ENCODE assay signal across 8 cellular contexts in the genomic region with DNA sequence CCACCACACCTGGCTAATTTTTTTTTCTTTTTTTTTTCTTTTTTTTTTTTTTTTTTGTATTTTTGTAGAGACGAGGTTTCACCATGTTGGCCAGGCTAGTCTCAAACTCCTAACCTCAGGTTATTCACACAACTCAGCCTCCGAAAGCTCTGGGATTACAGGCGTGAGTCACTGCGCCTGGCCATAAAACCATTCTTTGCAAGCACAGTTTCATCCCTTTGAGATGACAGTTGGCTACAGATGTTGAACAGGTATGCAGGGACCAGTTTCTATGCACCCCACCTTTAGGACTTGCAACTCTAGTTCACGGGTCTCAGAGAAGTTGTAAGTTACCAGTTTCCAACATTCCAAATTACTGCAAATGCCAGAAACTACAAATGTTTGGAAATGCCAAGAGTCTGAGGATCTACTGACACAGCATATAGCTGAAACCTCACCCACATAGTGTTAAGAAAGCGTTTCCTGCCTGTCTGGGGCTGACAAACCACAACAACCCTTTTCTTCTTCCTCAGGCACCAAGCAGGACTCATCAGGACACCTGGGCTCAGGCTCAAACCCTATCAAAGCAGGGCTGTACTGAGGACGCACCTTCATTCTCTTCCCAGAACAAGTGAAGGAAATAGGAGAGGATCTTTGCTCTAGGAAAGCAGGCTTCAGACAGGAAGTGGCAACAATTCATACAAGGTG. TPM values are rescaled to one million over a fixed set of nuclear protein-coding genes. Genes with fewer than 3 reads are reported as not detected.
DNase-seq lines count a peak whose midpoint lies in the region; ATAC-seq and TF ChIP-seq lines count a peak whose summit lies in the region.

No MANE protein-coding gene starts in this region.

- peak; percentile 75 for DNase-seq in natural killer cell treated with Interleukin-12 subunit alpha and Interleukin-12 subunit beta and Interleukin-15 and Interleukin-18, amount 100 ng/mL, for 72 hours (ENCODE audit: low spot score)
- DNase-seq in WTC11 (ENCODE audit: low spot score), result no peak
- no peak for DNase-seq in DMS153 treated with DMSO at 0.1 percent for 48 hours (lab: John Stamatoyannopoulos, UW; ENCODE audit: unreplicated experiment)
- DNase-seq in amniotic stem cell (lab: John Stamatoyannopoulos, UW), result no peak

- POLR2A ChIA-PET in WTC11 (lab: Charles Lee), result no interaction called here

- no peak overlapping the region for H2AFZ ChIP-seq in OCI-LY3 (ENCODE audit: low read depth, low read length)

- H3K36me3 ChIP-seq in OCI-LY3 (replicated peaks; ENCODE audit: low read depth, low read length), result peaks cover 2% of the 10 kb centered on the region

- no peaks in the 10 kb centered on the region for H3K9me3 Mint-ChIP-seq in activated naive CD4-positive, alpha-beta T cell treated with anti-CD3 and anti-CD28 coated beads, Interleukin-2, amount 50 U/mL, for 24 hours
- H3K9me3 Mint-ChIP-seq in natural killer cell treated with Interleukin-12 subunit alpha and Interleukin-12 subunit beta and Interleukin-15 and Interleukin-18, amount 100 ng/mL, for 72 hours, result no peaks in the 10 kb centered on the region
- H3K9me3 Mint-ChIP-seq in WTC11, result no peaks in the 10 kb centered on the region

- H3K4me1 ChIP-seq in OCI-LY3 (ENCODE audit: low read length), result peaks cover 54% of the 10 kb centered on the region

- H3K27me3 Mint-ChIP-seq in activated naive CD4-positive, alpha-beta T cell treated with anti-CD3 and anti-CD28 coated beads, Interleukin-2, amount 50 U/mL, for 24 hours, result no peaks in the 10 kb centered on the region
- H3K27me3 Mint-ChIP-seq in natural killer cell treated with Interleukin-12 subunit alpha and Interleukin-12 subunit beta and Interleukin-15 and Interleukin-18, amount 100 ng/mL, for 72 hours, result no peaks in the 10 kb centered on the region
- no peaks in the 10 kb centered on the region for H3K27me3 Mint-ChIP-seq in WTC11 (ENCODE audit: low read depth)

- peak; percentile 47 for ATAC-seq in GM18520 (IDR thresholded peaks at IDR 0.05; ENCODE audit: unreplicated experiment)
- peak; percentile 72 for ATAC-seq in HG02798 (IDR thresholded peaks at IDR 0.05; ENCODE audit: poor library complexity, unreplicated experiment)
- ATAC-seq in natural killer cell treated with Interleukin-12 subunit alpha and Interleukin-12 subunit beta and Interleukin-15 and Interleukin-18, amount 100 ng/mL, for 72 hours, result peak; percentile 88
- no peak for ATAC-seq in WTC11

- no peaks in the 10 kb centered on the region for H3K36me3 Mint-ChIP-seq in activated naive CD4-positive, alpha-beta T cell treated with anti-CD3 and anti-CD28 coated beads, Interleukin-2, amount 50 U/mL, for 24 hours
- H3K36me3 Mint-ChIP-seq in natural killer cell treated with Interleukin-12 subunit alpha and Interleukin-12 subunit beta and Interleukin-15 and Interleukin-18, amount 100 ng/mL, for 72 hours, result no peaks in the 10 kb centered on the region
- H3K36me3 Mint-ChIP-seq in WTC11, result no peaks in the 10 kb centered on the region

- H4K20me1 ChIP-seq in OCI-LY3 (ENCODE audit: insufficient read depth, low read length), result no peaks in the 10 kb centered on the region

- no peak overlapping the region; the same call in 1 of the 2 replicates for H3K4me2 ChIP-seq in OCI-LY3 (ENCODE audit: low read length)

- H3K4me3 Mint-ChIP-seq in activated naive CD4-positive, alpha-beta T cell treated with anti-CD3 and anti-CD28 coated beads, Interleukin-2, amount 50 U/mL, for 24 hours, result peak overlapping the region; percentile 40
- H3K4me3 Mint-ChIP-seq in natural killer cell treated with Interleukin-12 subunit alpha and Interleukin-12 subunit beta and Interleukin-15 and Interleukin-18, amount 100 ng/mL, for 72 hours, result peak overlapping the region; percentile 44
- no peak overlapping the region for H3K4me3 Mint-ChIP-seq in WTC11

- CTCF ChIA-PET in WTC11 (lab: Charles Lee), result no interaction called here

- peak overlapping the region; percentile 17; the same call in 1 of the 2 replicates for H3K27ac ChIP-seq in OCI-LY3 (ENCODE audit: low read length)

- H3K79me2 ChIP-seq in OCI-LY3 (ENCODE audit: low read length), result peaks cover 11% of the 10 kb centered on the region

- H3K4me1 Mint-ChIP-seq in activated naive CD4-positive, alpha-beta T cell treated with anti-CD3 and anti-CD28 coated beads, Interleukin-2, amount 50 U/mL, for 24 hours, result peaks cover 57% of the 10 kb centered on the region
- peaks cover 53 to 63% of the 10 kb centered on the region in 2 donors for H3K4me1 Mint-ChIP-seq in natural killer cell treated with Interleukin-12 subunit alpha and Interleukin-12 subunit beta and Interleukin-15 and Interleukin-18, amount 100 ng/mL, for 72 hours (ENCODE audit: low read depth in 2 of 2)
- H3K4me1 Mint-ChIP-seq in WTC11, result peaks cover 34% of the 10 kb centered on the region

- H3K4me3 ChIP-seq in OCI-LY3 (ENCODE audit: low read length), result no peak overlapping the region

- H3K27me3 ChIP-seq in OCI-LY3 (ENCODE audit: low read depth, low read length), result no peaks in the 10 kb centered on the region

- no peak overlapping the region for H3K9ac ChIP-seq in OCI-LY3 (ENCODE audit: low read length)

- TF ChIP-seq CTCF in OCI-LY3 (IDR thresholded peaks at IDR 0.05; ENCODE audit: low read depth, low read length) (no peak), WTC11 (IDR thresholded peaks at IDR 0.05) (no peak)

- no peaks in the 10 kb centered on the region for H3K9me3 ChIP-seq in OCI-LY3 (ENCODE audit: insufficient read depth, low read length)

- peak overlapping the region; percentile 14 for H3K27ac Mint-ChIP-seq in activated naive CD4-positive, alpha-beta T cell treated with anti-CD3 and anti-CD28 coated beads, Interleukin-2, amount 50 U/mL, for 24 hours
- H3K27ac Mint-ChIP-seq in natural killer cell treated with Interleukin-12 subunit alpha and Interleukin-12 subunit beta and Interleukin-15 and Interleukin-18, amount 100 ng/mL, for 72 hours, result peak overlapping the region; percentile 68 to 88
- no peak overlapping the region for H3K27ac Mint-ChIP-seq in WTC11

TF ChIP-seq in WTC11, 78 proteins besides CTCF, POLR2A, EP300 and RAD21:
- TF ChIP-seq ZNF317 (CRISPR knock-in tag; IDR thresholded peaks at IDR 0.05; ENCODE audit: borderline replicate concordance, low read depth), result no peak
- no peak for TF ChIP-seq SP1 (CRISPR knock-in tag; conservative IDR thresholded peaks at IDR 0.05)
- no peak for TF ChIP-seq FOXP1 (CRISPR knock-in tag; IDR thresholded peaks at IDR 0.05; ENCODE audit: borderline replicate concordance)
- TF ChIP-seq ZNF121 (CRISPR knock-in tag; IDR thresholded peaks at IDR 0.05), result no peak
- no peak for TF ChIP-seq GTF2I (CRISPR knock-in tag; conservative IDR thresholded peaks at IDR 0.05)
- TF ChIP-seq GABPB1 (CRISPR knock-in tag; IDR thresholded peaks at IDR 0.05), result no peak
- TF ChIP-seq NFATC4 (CRISPR knock-in tag; IDR thresholded peaks at IDR 0.05), result no peak
- no peak for TF ChIP-seq ZBTB21 (CRISPR knock-in tag; IDR thresholded peaks at IDR 0.05; ENCODE audit: borderline replicate concordance)
- TF ChIP-seq ATF1 (CRISPR knock-in tag; IDR thresholded peaks at IDR 0.05), result no peak
- TF ChIP-seq NFE2L1 (CRISPR knock-in tag; IDR thresholded peaks at IDR 0.05), result no peak
- TF ChIP-seq ZNF263 (CRISPR knock-in tag; IDR thresholded peaks at IDR 0.05; ENCODE audit: low read depth), result no peak
- TF ChIP-seq ZBTB43 (CRISPR knock-in tag; IDR thresholded peaks at IDR 0.05), result no peak
- TF ChIP-seq, protein P1, sequence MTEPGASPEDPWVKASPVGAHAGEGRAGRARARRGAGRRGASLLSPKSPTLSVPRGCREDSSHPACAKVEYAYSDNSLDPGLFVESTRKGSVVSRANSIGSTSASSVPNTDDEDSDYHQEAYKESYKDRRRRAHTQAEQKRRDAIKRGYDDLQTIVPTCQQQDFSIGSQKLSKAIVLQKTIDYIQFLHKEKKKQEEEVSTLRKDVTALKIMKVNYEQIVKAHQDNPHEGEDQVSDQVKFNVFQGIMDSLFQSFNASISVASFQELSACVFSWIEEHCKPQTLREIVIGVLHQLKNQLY (CRISPR knock-in tag; IDR thresholded peaks at IDR 0.05), result no peak

RNA-seq across cellular contexts. Expression of gene ARHGAP18, which starts 22.9 kb away (rescaled TPM):
- 10 to 100 TPM; 10.4 to 14.3 TPM for total RNA-seq in natural killer cell treated with Interleukin-12 subunit alpha and Interleukin-12 subunit beta and Interleukin-15 and Interleukin-18, amount 100 ng/mL, for 72 hours
- total RNA-seq in WTC11 (2021), result 3.7 to 4.6 TPM (median 4.4 TPM) in 3 replicates
